ENCODE assay signal across 15 cellular contexts in the genomic region with DNA sequence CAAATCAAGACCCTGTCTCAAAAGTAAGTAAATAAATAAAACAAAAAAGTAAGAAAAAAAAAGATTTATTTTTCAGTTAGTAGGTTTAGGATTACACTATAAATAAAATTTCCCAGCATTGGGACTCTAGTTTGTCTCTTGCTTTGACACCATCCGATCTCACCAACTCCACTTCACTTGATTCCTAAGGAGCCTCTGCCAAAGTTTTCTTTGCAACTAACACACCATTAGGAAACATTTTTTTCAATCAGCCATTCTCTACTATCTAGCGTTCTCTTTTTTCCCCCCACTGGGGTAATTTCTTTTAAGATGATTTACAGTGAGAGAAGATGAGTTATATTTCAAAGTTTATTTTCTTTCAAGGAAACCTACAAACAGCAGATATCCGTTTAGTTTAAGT. TPM values are rescaled to one million over a fixed set of nuclear protein-coding genes. Genes with fewer than 3 reads are reported as not detected.
DNase-seq lines count a peak whose midpoint lies in the region; ATAC-seq and TF ChIP-seq lines count a peak whose summit lies in the region.
"Had no signal": no experiment of that assay in that cellular context is flagged by ENCODE, and none has a peak within 500 bp of the region (broad histone marks: within the 10 kb centered on the region; RNA-seq: fewer than 3 reads in every experiment).

No MANE protein-coding gene starts in this region.

- H3K9me3 ChIP-seq in ascending aorta (peaks cover 12 to 21% of the 10 kb centered on the region in 2 donors), Peyer's patch (peaks cover 0 to 11% (median 0%) of the 10 kb centered on the region in 4 donors), Caco-2 (peaks cover 18% of the 10 kb centered on the region)

- no TSS peak for BruUV-seq in Caco-2 (replicated peaks; lab: Mats Ljungman, UMichigan)

- no peak overlapping the region for H3K9ac ChIP-seq in rectal smooth muscle tissue (ENCODE audit: low read length)

- no peaks in the 10 kb centered on the region for H3K27me3 ChIP-seq in ACC112 (ENCODE audit: insufficient read depth, low read length)
- no peaks in the 10 kb centered on the region for H3K27me3 ChIP-seq in ascending aorta
- H3K27me3 ChIP-seq in rectal smooth muscle tissue (ENCODE audit: control insufficient read depth, insufficient read depth, low read length), result no peaks in the 10 kb centered on the region
- H3K27me3 ChIP-seq in Peyer's patch, result no peaks in the 10 kb centered on the region
- H3K27me3 ChIP-seq in Caco-2 (replicated peaks; ENCODE audit: control insufficient read depth, insufficient read depth, low read length), result no peaks in the 10 kb centered on the region

- ATAC-seq in GM18907 (IDR thresholded peaks at IDR 0.05; ENCODE audit: unreplicated experiment), result no peak
- ATAC-seq: activated naive CD8-positive, alpha-beta T cell treated with anti-CD3 and anti-CD28 coated beads, Interleukin-2, amount 50 U/mL, for 24 hours had no signal

- H3K27ac ChIP-seq in ACC112 (ENCODE audit: low read depth, low read length) (peak overlapping the region; percentile 67), ascending aorta (peak overlapping the region; percentile 61 to 63), rectal smooth muscle tissue (ENCODE audit: low read depth, low read length) (peak overlapping the region; percentile 22), Peyer's patch (no peak overlapping the region), substantia nigra (ENCODE audit: low read depth, low read length, poor library complexity, severe bottlenecking) (no peak overlapping the region)

- H3K4me3 ChIP-seq in ACC112 (ENCODE audit: low read depth, low read length) (peak overlapping the region; percentile 70), ascending aorta (peak overlapping the region; percentile 27 to 55), rectal smooth muscle tissue (ENCODE audit: low read length) (peak overlapping the region; percentile 30), Peyer's patch (peak overlapping the region in 1 of 4 donors; percentile 0), Caco-2 (ENCODE audit: low read depth, low read length) (no peak overlapping the region)

- H3K79me2 ChIP-seq in ACC112 (ENCODE audit: control insufficient read depth, insufficient read depth, low read length, unreplicated experiment), result no peaks in the 10 kb centered on the region

- DNase-seq in ascending aorta (ENCODE audit: low spot score in 2 of 2) (no peak), fibroblast of peridontal ligament (ENCODE audit: extremely low read depth) (peak; percentile 40), Peyer's patch (no peak), substantia nigra (lab: John Stamatoyannopoulos, UW) (no peak), Caco-2 (no peak)
- DNase-seq: activated CD4-positive, alpha-beta T cell treated with anti-CD3 and anti-CD28 coated beads for 1 hour; activated naive CD8-positive, alpha-beta T cell treated with anti-CD3 and anti-CD28 coated beads, Interleukin-2, amount 50 U/mL, for 24 hours; CD8-positive, alpha-beta memory T cell; DND-41; NCI-H82; stimulated activated naive CD4-positive, alpha-beta T cell treated with Interleukin-2 at 50 U/mL for 16 hours had no signal

- H3K4me1 ChIP-seq in ACC112 (ENCODE audit: control insufficient read depth, insufficient read depth, low read length, unreplicated experiment) (no peaks in the 10 kb centered on the region), ascending aorta (no peaks in the 10 kb centered on the region), rectal smooth muscle tissue (ENCODE audit: control insufficient read depth, insufficient read depth, low read length) (peaks cover 2% of the 10 kb centered on the region), Peyer's patch (no peaks in the 10 kb centered on the region), Caco-2 (no peaks in the 10 kb centered on the region; the same call in 1 of the 2 replicates)

- H3K36me3 ChIP-seq in ACC112 (ENCODE audit: insufficient read depth, low read length), result no peaks in the 10 kb centered on the region
- H3K36me3 ChIP-seq in ascending aorta, result no peaks in the 10 kb centered on the region
- H3K36me3 ChIP-seq in rectal smooth muscle tissue (ENCODE audit: control insufficient read depth, insufficient read depth, low read length), result no peaks in the 10 kb centered on the region
- H3K36me3 ChIP-seq in Peyer's patch, result no peaks in the 10 kb centered on the region
- no peaks in the 10 kb centered on the region for H3K36me3 ChIP-seq in Caco-2 (ENCODE audit: control insufficient read depth, insufficient read depth, low read length)

- TF ChIP-seq POLR2A in Peyer's patch (IDR thresholded peaks at IDR 0.05), result no peak

- H3K9me3 Mint-ChIP-seq in Caco-2 (ENCODE audit: unreplicated experiment), result peaks cover 42% of the 10 kb centered on the region

- TF ChIP-seq CTCF in ascending aorta (IDR thresholded peaks at IDR 0.05) (no peak), Peyer's patch (IDR thresholded peaks at IDR 0.05) (no peak), Caco-2 (IDR thresholded peaks at IDR 0.05; ENCODE audit: insufficient read depth in 1 of 2, low read depth in 1 of 2, low read length in 1 of 2, severe bottlenecking in 1 of 2, unreplicated experiment in 1 of 2) (no peak)

- no peaks in the 10 kb centered on the region for H3K27me3 Mint-ChIP-seq in Caco-2 (ENCODE audit: insufficient read depth, unreplicated experiment)
- H3K27me3 Mint-ChIP-seq: activated naive CD8-positive, alpha-beta T cell treated with anti-CD3 and anti-CD28 coated beads, Interleukin-2, amount 50 U/mL, for 24 hours had no signal

- intact Hi-C loops in ascending aorta (cut with DNase I), result no loop called here
- intact Hi-C loops in Caco-2 (cut with micrococcal nuclease; ENCODE audit: unreplicated experiment), result no loop called here

- peaks cover 6% of the 10 kb centered on the region for H3K36me3 Mint-ChIP-seq in Caco-2 (ENCODE audit: insufficient read depth, unreplicated experiment)

- peaks cover 12% of the 10 kb centered on the region for H3K4me1 Mint-ChIP-seq in Caco-2 (ENCODE audit: low read depth, unreplicated experiment)

- H2AFZ ChIP-seq in ACC112 (ENCODE audit: low read length, unreplicated experiment), result peak overlapping the region; percentile 87

- H3K4me3 Mint-ChIP-seq in Caco-2 (ENCODE audit: unreplicated experiment), result no peak overlapping the region
- H3K4me3 Mint-ChIP-seq: activated naive CD8-positive, alpha-beta T cell treated with anti-CD3 and anti-CD28 coated beads, Interleukin-2, amount 50 U/mL, for 24 hours; activated T-helper 1 cell treated with anti-CD3 and anti-CD28 coated beads, Interleukin-12 subunit alpha, Interleukin-12 subunit beta, Interleukin-2, Interleukin-4 antibody, amounts not matched to agents 30 ng/mL and 10 ng/mL and 1 ng/mL, durations not matched to agents 14 hours and 24 hours and 36 hours; CD8-positive, alpha-beta memory T cell had no signal

- POLR2A ChIA-PET in Caco-2 (lab: Charles Lee), result no interaction called here

- CTCF ChIA-PET in Caco-2 (lab: Charles Lee), result no interaction called here

- H3K27ac Mint-ChIP-seq in Caco-2 (ENCODE audit: unreplicated experiment), result no peak overlapping the region
- H3K27ac Mint-ChIP-seq: activated naive CD8-positive, alpha-beta T cell treated with anti-CD3 and anti-CD28 coated beads, Interleukin-2, amount 50 U/mL, for 24 hours; activated T-helper 1 cell treated with anti-CD3 and anti-CD28 coated beads, Interleukin-12 subunit alpha, Interleukin-12 subunit beta, Interleukin-2, Interleukin-4 antibody, amounts not matched to agents 30 ng/mL and 10 ng/mL and 1 ng/mL, durations not matched to agents 14 hours and 24 hours and 36 hours; CD8-positive, alpha-beta memory T cell had no signal

RNA-seq across cellular contexts. Expression of a gene that starts 10.6 kb away (rescaled TPM):
- total RNA-seq in ascending aorta (0.43 TPM), Peyer's patch (10 to 100 TPM in 1 of 4 donors, 1 to 10 TPM in 2, under 1 TPM in 1; 0.85 to 11.6 (median 1.8) TPM), Caco-2 (2022) (19.1 and 20.2 TPM in 2 replicates)

Comparison
In these comparisons a context has a peak if more than half of its experiments do, and no peak if none do; other contexts are left out.
1. H3K27ac ChIP-seq: peak in ACC112 (single experiment), ascending aorta (2 of 2) and rectal smooth muscle tissue (single experiment); none in Peyer's patch (0 of 4) and substantia nigra (single experiment).